Comparison of ENCODE assay signal across 2 cellular contexts in genomic region chr12:122544537-122544936, GRCh38.
TF ChIP-seq lines count a peak whose summit lies in the region.

No MANE protein-coding gene starts in this region.

TF ChIP-seq in A549, 52 proteins besides CTCF, POLR2A, EP300 and RAD21:
- TF ChIP-seq CHD4 (IDR thresholded peaks at IDR 0.05; ENCODE audit: borderline replicate concordance) (no peak), HOXB5 (CRISPR knock-in tag; IDR thresholded peaks at IDR 0.05) (no peak), RNF2 (IDR thresholded peaks at IDR 0.05; ENCODE audit: borderline replicate concordance, low read depth) (no peak), FOSB (CRISPR knock-in tag; IDR thresholded peaks at IDR 0.05) (no peak), E2F6 (IDR thresholded peaks at IDR 0.05; ENCODE audit: borderline replicate concordance, low read depth) (no peak), FOSL2 (IDR thresholded peaks at IDR 0.05) (no peak), FOSL2 (CRISPR knock-in tag; IDR thresholded peaks at IDR 0.05) (no peak)

TF ChIP-seq in GM12878, 131 proteins besides CTCF, POLR2A, EP300 and RAD21 (continues in another document):
- TF ChIP-seq RCOR1 (conservative IDR thresholded peaks at IDR 0.05; ENCODE audit: low read depth, low read length) (no peak), YBX1 (IDR thresholded peaks at IDR 0.05) (no peak), NBN (IDR thresholded peaks at IDR 0.05) (0 out of 2 replicates have a peak, but pooled peaks have one; percentile 50), ZNF24 (IDR thresholded peaks at IDR 0.05) (0 out of 2 replicates have a peak, but pooled peaks have one; percentile 15), ELK1 (IDR thresholded peaks at IDR 0.05; ENCODE audit: low read depth, low read length) (no peak), E2F4 (IDR thresholded peaks at IDR 0.05; ENCODE audit: low read depth, low read length) (no peak), FOXM1 (IDR thresholded peaks at IDR 0.05; ENCODE audit: low read depth, low read length) (no peak), SIN3A (IDR thresholded peaks at IDR 0.05; ENCODE audit: low read depth, low read length) (no peak), NR2C2 (IDR thresholded peaks at IDR 0.05; ENCODE audit: borderline replicate concordance, control insufficient read depth, insufficient read length, low read depth) (no peak), MTA2 (IDR thresholded peaks at IDR 0.05; ENCODE audit: low read depth) (0 out of 2 replicates have a peak, but pooled peaks have one; percentile 33), IKZF2 (IDR thresholded peaks at IDR 0.05) (peak in 1 of 2 experiments; percentile 56; a peak in 2 of 4 replicates), TBL1XR1 (IDR thresholded peaks at IDR 0.05; ENCODE audit: low read depth, low read length) (no peak), ZBTB11 (CRISPR knock-in tag; IDR thresholded peaks at IDR 0.05) (no peak), NRF1 (conservative IDR thresholded peaks at IDR 0.05; ENCODE audit: low read depth, low read length) (no peak), RB1 (IDR thresholded peaks at IDR 0.05; ENCODE audit: borderline replicate concordance) (no peak), SMAD5 (IDR thresholded peaks at IDR 0.05; ENCODE audit: low read depth) (no peak), CBFB (IDR thresholded peaks at IDR 0.05; ENCODE audit: low read depth) (0 out of 2 replicates have a peak, but pooled peaks have one; percentile 42), MEF2A (IDR thresholded peaks at IDR 0.05; ENCODE audit: insufficient read depth, low read depth, low read length) (0 out of 2 replicates have a peak, but pooled peaks have one; percentile 11), CEBPB (IDR thresholded peaks at IDR 0.05; ENCODE audit: borderline replicate concordance in 1 of 2, low read depth in 2 of 2, low read length in 2 of 2) (no peak), IRF5 (IDR thresholded peaks at IDR 0.05; ENCODE audit: borderline replicate concordance) (no peak), RFX5 (IDR thresholded peaks at IDR 0.05; ENCODE audit: low read depth, low read length) (no peak), MEF2B (IDR thresholded peaks at IDR 0.05; ENCODE audit: partially characterized antibody, poor library complexity, severe bottlenecking) (peak; percentile 12), ZNF217 (IDR thresholded peaks at IDR 0.05) (peak; percentile 62), USF1 (IDR thresholded peaks at IDR 0.05; ENCODE audit: borderline replicate concordance, extremely low read length, insufficient read depth, low read depth, low read length) (no peak), HCFC1 (IDR thresholded peaks at IDR 0.05; ENCODE audit: low read length) (no peak), NR2C1 (IDR thresholded peaks at IDR 0.05) (no peak), RELA (IDR thresholded peaks at IDR 0.05; ENCODE audit: borderline replicate concordance, partially characterized antibody) (no peak), ZZZ3 (IDR thresholded peaks at IDR 0.05; ENCODE audit: control insufficient read depth, insufficient read length, low read depth) (no peak), DPF2 (IDR thresholded peaks at IDR 0.05) (no peak), E2F8 (IDR thresholded peaks at IDR 0.05; ENCODE audit: low read depth, partially characterized antibody) (no peak), NFIC (IDR thresholded peaks at IDR 0.05; ENCODE audit: low read depth, low read length) (no peak), KAT2A (conservative IDR thresholded peaks at IDR 0.05; ENCODE audit: control insufficient read depth, low read depth, low read length) (no peak), CBX3 (IDR thresholded peaks at IDR 0.05; ENCODE audit: borderline replicate concordance, low read depth) (no peak), POU2F2 (IDR thresholded peaks at IDR 0.05; ENCODE audit: borderline replicate concordance, low read depth, low read length) (no peak), NFYA (IDR thresholded peaks at IDR 0.05; ENCODE audit: borderline replicate concordance, low read depth, low read length) (no peak), YY1 (IDR thresholded peaks at IDR 0.05; ENCODE audit: low read depth, low read length) (no peak), WRNIP1 (IDR thresholded peaks at IDR 0.05; ENCODE audit: borderline replicate concordance, low read depth, low read length) (no peak), ZBTB4 (CRISPR knock-in tag; IDR thresholded peaks at IDR 0.05) (no peak), SMARCA5 (IDR thresholded peaks at IDR 0.05) (peak; percentile 95), EED (IDR thresholded peaks at IDR 0.05; ENCODE audit: low read depth) (no peak), ZBED1 (IDR thresholded peaks at IDR 0.05; ENCODE audit: borderline replicate concordance) (no peak), MXI1 (IDR thresholded peaks at IDR 0.05; ENCODE audit: low read depth, low read length) (no peak), SRF (IDR thresholded peaks at IDR 0.05; ENCODE audit: low read depth in 2 of 2, low read length in 2 of 2) (no peak), MAX (IDR thresholded peaks at IDR 0.05; ENCODE audit: low read depth, low read length) (no peak), MTA3 (IDR thresholded peaks at IDR 0.05; ENCODE audit: borderline replicate concordance, low read length) (no peak), USF2 (IDR thresholded peaks at IDR 0.05; ENCODE audit: borderline replicate concordance, low read depth, low read length) (no peak), ATF2 (IDR thresholded peaks at IDR 0.05; ENCODE audit: low read length) (no peak; the same call in 1 of the 2 replicates), POLR2AphosphoS2 (IDR thresholded peaks at IDR 0.05; ENCODE audit: low read depth, low read length) (no peak), SUZ12 (IDR thresholded peaks at IDR 0.05; ENCODE audit: unreplicated experiment) (no peak)
